ENCODE assay signal across 15 cellular contexts in genomic region chr3:194939949-194940770, GRCh38.
DNase-seq lines count a peak whose midpoint lies in the region; ATAC-seq and TF ChIP-seq lines count a peak whose summit lies in the region.
"Had no signal": no experiment of that assay in that cellular context is flagged by ENCODE, and none has a peak within 500 bp of the region (broad histone marks: within the 10 kb centered on the region; RNA-seq: fewer than 3 reads in every experiment).

No MANE protein-coding gene starts in this region.

- H3K4me3 ChIP-seq in dorsolateral prefrontal cortex = no peak overlapping the region

- no peak for TF ChIP-seq CTCF in dorsolateral prefrontal cortex (IDR thresholded peaks at IDR 0.05 in 54 of 56, conservative IDR thresholded peaks at IDR 0.05 in 2 of 56; ENCODE audit: low read depth in 1 of 56, partially characterized antibody in 56 of 56)

- H3K27ac Mint-ChIP-seq in dendritic cell treated with granulocyte-macrophage colony-stimulating factor and Interleukin-4, amounts not matched to agents 40 ng/mL and 50 ng/mL, for 4 days = peak overlapping the region; percentile 88

- intact Hi-C loops in left ventricle myocardium superior (cut with micrococcal nuclease) = no loop called here
- intact Hi-C loops in Right ventricle myocardium inferior (cut with DNase I) = no loop called here
- intact Hi-C loops in dendritic cell treated with granulocyte-macrophage colony-stimulating factor and Interleukin-4, amounts not matched to agents 40 ng/mL and 50 ng/mL, for 4 days (cut with micrococcal nuclease) = no loop called here
- intact Hi-C loops in dorsolateral prefrontal cortex (cut with DNase I) = no loop called here

- H3K27ac ChIP-seq in dorsolateral prefrontal cortex = no peak overlapping the region
- H3K27ac ChIP-seq: C4-2B had no signal

- H3K9me3 Mint-ChIP-seq in dendritic cell treated with granulocyte-macrophage colony-stimulating factor and Interleukin-4, amounts not matched to agents 40 ng/mL and 50 ng/mL, for 4 days = no peaks in the 10 kb centered on the region

- H3K27me3 ChIP-seq in dorsolateral prefrontal cortex = peaks cover 0 to 4% (median 0%) of the 10 kb centered on the region in 45 donors

- peaks cover 78% of the 10 kb centered on the region for H3K4me1 Mint-ChIP-seq in dendritic cell treated with granulocyte-macrophage colony-stimulating factor and Interleukin-4, amounts not matched to agents 40 ng/mL and 50 ng/mL, for 4 days (ENCODE audit: low read depth)

- no peak overlapping the region for H3K4me3 Mint-ChIP-seq in dendritic cell treated with granulocyte-macrophage colony-stimulating factor and Interleukin-4, amounts not matched to agents 40 ng/mL and 50 ng/mL, for 4 days

- H3K27me3 Mint-ChIP-seq in dendritic cell treated with granulocyte-macrophage colony-stimulating factor and Interleukin-4, amounts not matched to agents 40 ng/mL and 50 ng/mL, for 4 days = peaks cover 16% of the 10 kb centered on the region

- DNase-seq in left ventricle myocardium superior (no peak), Right ventricle myocardium inferior (ENCODE audit: missing footprints) (no peak), mesenteric fat pad (ENCODE audit: low spot score) (peak; percentile 68), ureter (ENCODE audit: low spot score) (peak; percentile 39), DMS 273 treated with DMSO at 0.1 percent for 48 hours (lab: John Stamatoyannopoulos, UW) (no peak), dorsolateral prefrontal cortex (no peak)
- DNase-seq: H7, NCI-H1092 treated with DMSO at 0.1 percent for 48 hours, NCI-H226, NCI-H524 treated with DMSO at 0.1 percent for 48 hours, SHP77 treated with DMSO at 0.1 percent for 48 hours had no signal

- ATAC-seq in left ventricle myocardium superior = peak; percentile 23
- ATAC-seq in Right ventricle myocardium inferior = no peak
- ATAC-seq in GM19467 (IDR thresholded peaks at IDR 0.05; ENCODE audit: unreplicated experiment) = no peak
- ATAC-seq: Panc1 had no signal

- no peaks in the 10 kb centered on the region for H3K36me3 Mint-ChIP-seq in dendritic cell treated with granulocyte-macrophage colony-stimulating factor and Interleukin-4, amounts not matched to agents 40 ng/mL and 50 ng/mL, for 4 days (ENCODE audit: low read depth)

Comparison
In these comparisons a context has a peak if more than half of its experiments do, and no peak if none do; other contexts are left out.
1. DNase-seq: peak in mesenteric fat pad (single experiment) and ureter (single experiment); none in left ventricle myocardium superior (single experiment), Right ventricle myocardium inferior (single experiment), DMS 273 treated with DMSO at 0.1 percent for 48 hours (single experiment) and dorsolateral prefrontal cortex (0 of 10).